ENCODE assay signal across 20 cellular contexts in genomic region chr2:23460983-23461382, GRCh38.
DNase-seq lines count a peak whose midpoint lies in the region; ATAC-seq, FAIRE-seq and TF ChIP-seq lines count a peak whose summit lies in the region.
"Had no signal": no experiment of that assay in that cellular context is flagged by ENCODE, and none has a peak within 500 bp of the region (broad histone marks: within the 10 kb centered on the region; RNA-seq: fewer than 3 reads in every experiment).

No MANE protein-coding gene starts in this region.

- ATAC-seq in SK-N-SH treated with all-trans-retinoic acid at 6 μM for 48 hours (no peak), HG02588 (IDR thresholded peaks at IDR 0.05; ENCODE audit: unreplicated experiment) (no peak), GM18907 (IDR thresholded peaks at IDR 0.05; ENCODE audit: unreplicated experiment) (no peak)

- no peaks in the 10 kb centered on the region for H3K9me3 ChIP-seq in SK-N-MC (ENCODE audit: low read depth, low read length)
- H3K9me3 ChIP-seq: BE2C, BLaER1 had no signal

- peak; percentile 7 for DNase-seq in LHCN-M2 (ENCODE audit: low read depth)
- no peak for DNase-seq in SK-N-MC (ENCODE audit: low read depth, low spot score)
- peak; percentile 9 for DNase-seq in stimulated activated CD8-positive, alpha-beta memory T cell treated with anti-CD3 and anti-CD28 coated beads, Interleukin-4, amount 100 ng/mL, for 48 hours
- DNase-seq in urothelium cell line (ENCODE audit: low spot score): no peak
- DNase-seq: 8988T; BE2C; C1 segment of cervical spinal cord; CD4-positive, alpha-beta memory T cell; CD8-positive, alpha-beta memory T cell; COR-L47; DMS 273 treated with DMSO at 0.1 percent for 48 hours; DMS153; DMS79; DND-41; GF-D8 had no signal

- H3K27ac ChIP-seq in SK-N-MC: peak overlapping the region; percentile 47; the same call in 1 of the 2 replicates
- H3K27ac ChIP-seq: BLaER1 had no signal

- no peak for FAIRE-seq in urothelium cell line (lab: Jason Lieb, UNC)
- FAIRE-seq: A204.1 had no signal

- H3K4me3 ChIP-seq in SK-N-MC: peak overlapping the region; percentile 46; the same call in 1 of the 2 replicates
- H3K4me3 ChIP-seq: BLaER1 had no signal

- no peaks in the 10 kb centered on the region for H3K36me3 ChIP-seq in SK-N-MC (ENCODE audit: insufficient read depth, low read length)
- H3K36me3 ChIP-seq: BLaER1 had no signal

- no peak overlapping the region for H3K9ac ChIP-seq in SK-N-MC (ENCODE audit: insufficient read length)
- H3K9ac ChIP-seq: BLaER1 had no signal

TF ChIP-seq in SK-N-SH treated with all-trans-retinoic acid at 6 μM for 48 hours, 23 proteins besides CTCF, POLR2A, EP300 and RAD21:
- TF ChIP-seq CREB5 (CRISPR knock-in tag; IDR thresholded peaks at IDR 0.05; ENCODE audit: low read depth) (no peak), TCF4 (CRISPR knock-in tag; IDR thresholded peaks at IDR 0.05; ENCODE audit: borderline replicate concordance) (peak; percentile 62; the same call in 1 of the 2 replicates)
TF ChIP-seq in SK-N-SH treated with all-trans-retinoic acid at 6 μM for 48 hours: peak in this region for 1.

Comparison
In these comparisons a context has a peak if more than half of its experiments do, and no peak if none do; other contexts are left out.
1. DNase-seq: peak in LHCN-M2 (single experiment) and stimulated activated CD8-positive, alpha-beta memory T cell treated with anti-CD3 and anti-CD28 coated beads, Interleukin-4, amount 100 ng/mL, for 48 hours (single experiment); none in SK-N-MC (single experiment) and urothelium cell line (single experiment).